ENCODE assay signal across 8 cellular contexts in genomic region chr6:11206576-11206975, GRCh38. TPM values are rescaled to one million over a fixed set of nuclear protein-coding genes. Genes with fewer than 3 reads are reported as not detected.
DNase-seq lines count a peak whose midpoint lies in the region; ATAC-seq and TF ChIP-seq lines count a peak whose summit lies in the region.

No MANE protein-coding gene starts in this region.

- no peak for TF ChIP-seq POLR2A in spleen (IDR thresholded peaks at IDR 0.05)

- peak overlapping the region; percentile 86 to 87 for H3K27ac ChIP-seq in left lung
- peak overlapping the region in 7 of 8 donors; percentile 59 to 81 (median 77) for H3K27ac ChIP-seq in spleen

- intact Hi-C loops in activated T-helper 1 cell treated with anti-CD3 and anti-CD28 coated beads, Interleukin-12 subunit alpha, Interleukin-12 subunit beta, Interleukin-2, Interleukin-4 antibody, amounts not matched to agents 30 ng/mL and 10 ng/mL and 1 ng/mL, durations not matched to agents 14 hours and 24 hours and 36 hours (cut with micrococcal nuclease): no loop called here
- intact Hi-C loops in left lung (cut with DNase I) (no loop called here), spleen (cut with DNase I; ENCODE audit: low total_unique reads) (no loop called here)

- peaks cover 0 to 68% of the 10 kb centered on the region in 2 donors for H3K36me3 ChIP-seq in left lung
- peaks cover 0 to 97% (median 6%) of the 10 kb centered on the region in 6 donors for H3K36me3 ChIP-seq in spleen

- H3K27me3 Mint-ChIP-seq in HFFc6 (ENCODE audit: insufficient read depth): peaks cover 2% of the 10 kb centered on the region; the same call in 1 of the 2 replicates
- H3K27me3 Mint-ChIP-seq in activated T-helper 1 cell treated with anti-CD3 and anti-CD28 coated beads, Interleukin-12 subunit alpha, Interleukin-12 subunit beta, Interleukin-2, Interleukin-4 antibody, amounts not matched to agents 30 ng/mL and 10 ng/mL and 1 ng/mL, durations not matched to agents 14 hours and 24 hours and 36 hours (ENCODE audit: insufficient read depth): no peaks in the 10 kb centered on the region

- WGBS in spleen, 5 donors: 66 to 77% (median 69%) methylated on average over 3 of the region's 3 CpGs

- H3K36me3 Mint-ChIP-seq in HFFc6 (ENCODE audit: low read depth): peaks cover 16% of the 10 kb centered on the region
- peaks cover 63% of the 10 kb centered on the region for H3K36me3 Mint-ChIP-seq in activated T-helper 1 cell treated with anti-CD3 and anti-CD28 coated beads, Interleukin-12 subunit alpha, Interleukin-12 subunit beta, Interleukin-2, Interleukin-4 antibody, amounts not matched to agents 30 ng/mL and 10 ng/mL and 1 ng/mL, durations not matched to agents 14 hours and 24 hours and 36 hours (ENCODE audit: low read depth)

- TF ChIP-seq CTCF in HFFc6 (IDR thresholded peaks at IDR 0.05) (no peak), left lung (IDR thresholded peaks at IDR 0.05) (no peak), spleen (IDR thresholded peaks at IDR 0.05 in 8 of 11, conservative IDR thresholded peaks at IDR 0.05 in 3 of 11) (no peak)

- no peaks in the 10 kb centered on the region for H3K9me3 ChIP-seq in left lung
- no peaks in the 10 kb centered on the region for H3K9me3 ChIP-seq in spleen

- DNase-seq in HFFc6: no peak
- DNase-seq in activated T-helper 1 cell treated with anti-CD3 and anti-CD28 coated beads, Interleukin-12 subunit alpha, Interleukin-12 subunit beta, Interleukin-2, Interleukin-4 antibody, amounts not matched to agents 30 ng/mL and 10 ng/mL and 1 ng/mL, durations not matched to agents 14 hours and 24 hours and 36 hours (ENCODE audit: low spot score): no peak
- no peak for DNase-seq in left lung
- no peak for DNase-seq in spleen
- DNase-seq in iPS-NIHi11 (ENCODE audit: low spot score): no peak

- H3K27me3 ChIP-seq in left lung (no peaks in the 10 kb centered on the region), spleen (replicated peaks in 1 of 7) (no peaks in the 10 kb centered on the region)

- H3K4me1 ChIP-seq in left lung (peaks cover 41 to 96% of the 10 kb centered on the region in 2 donors), spleen (peaks cover 0 to 100% (median 56%) of the 10 kb centered on the region in 6 donors)

- H3K4me1 Mint-ChIP-seq in HFFc6 (ENCODE audit: low read depth): peaks cover 79% of the 10 kb centered on the region
- H3K4me1 Mint-ChIP-seq in activated T-helper 1 cell treated with anti-CD3 and anti-CD28 coated beads, Interleukin-12 subunit alpha, Interleukin-12 subunit beta, Interleukin-2, Interleukin-4 antibody, amounts not matched to agents 30 ng/mL and 10 ng/mL and 1 ng/mL, durations not matched to agents 14 hours and 24 hours and 36 hours (ENCODE audit: low read depth): peaks cover 75% of the 10 kb centered on the region

- ATAC-seq in left lung (peak; percentile 4), HG02610 (IDR thresholded peaks at IDR 0.05; ENCODE audit: unreplicated experiment) (no peak), HG03045 (IDR thresholded peaks at IDR 0.05; ENCODE audit: unreplicated experiment) (no peak), HG03135 (IDR thresholded peaks at IDR 0.05; ENCODE audit: unreplicated experiment) (no peak)

- H3K27ac Mint-ChIP-seq in HFFc6: peak overlapping the region; percentile 96
- peak overlapping the region; percentile 50 for H3K27ac Mint-ChIP-seq in activated T-helper 1 cell treated with anti-CD3 and anti-CD28 coated beads, Interleukin-12 subunit alpha, Interleukin-12 subunit beta, Interleukin-2, Interleukin-4 antibody, amounts not matched to agents 30 ng/mL and 10 ng/mL and 1 ng/mL, durations not matched to agents 14 hours and 24 hours and 36 hours

- no peaks in the 10 kb centered on the region for H3K9me3 Mint-ChIP-seq in HFFc6
- H3K9me3 Mint-ChIP-seq in activated T-helper 1 cell treated with anti-CD3 and anti-CD28 coated beads, Interleukin-12 subunit alpha, Interleukin-12 subunit beta, Interleukin-2, Interleukin-4 antibody, amounts not matched to agents 30 ng/mL and 10 ng/mL and 1 ng/mL, durations not matched to agents 14 hours and 24 hours and 36 hours: no peaks in the 10 kb centered on the region

- peak overlapping the region; percentile 76 for H3K4me3 Mint-ChIP-seq in HFFc6
- H3K4me3 Mint-ChIP-seq in activated T-helper 1 cell treated with anti-CD3 and anti-CD28 coated beads, Interleukin-12 subunit alpha, Interleukin-12 subunit beta, Interleukin-2, Interleukin-4 antibody, amounts not matched to agents 30 ng/mL and 10 ng/mL and 1 ng/mL, durations not matched to agents 14 hours and 24 hours and 36 hours: no peak overlapping the region

- no peak overlapping the region for H3K4me3 ChIP-seq in left lung
- H3K4me3 ChIP-seq in spleen: no peak overlapping the region

RNA-seq across cellular contexts. Expression of gene NEDD9, which starts 25.9 kb away (rescaled TPM):
- total RNA-seq in HFFc6 (2021; fragmentation: NEBNext Ultra II Directional; extraction: Animal tissue kit (Norgen Biotek cat#: 25700)): 10 to 100 TPM; 10.3 to 19.9 (median 12.6) TPM
- 53.2 and 62.1 TPM in 2 replicates for total RNA-seq in activated T-helper 1 cell treated with anti-CD3 and anti-CD28 coated beads, Interleukin-12 subunit alpha, Interleukin-12 subunit beta, Interleukin-2, Interleukin-4 antibody, amounts not matched to agents 30 ng/mL and 10 ng/mL and 1 ng/mL, durations not matched to agents 14 hours and 24 hours and 36 hours
- total RNA-seq in left lung: 100 to 1,000 TPM; 101 to 193 TPM
- 100 to 1,000 TPM in 6 of 7 donors, 10 to 100 TPM in 1; 94.1 to 208 (median 124) TPM for total RNA-seq in spleen
- polyA plus RNA-seq in spleen: 10 to 100 TPM; 16.1 to 21.3 (median 18.2) TPM
